Comparison of ENCODE assay signal across 8 cellular contexts in genomic region chr12:6873094-6874006, GRCh38. TPM values are rescaled to one million over a fixed set of nuclear protein-coding genes. Genes with fewer than 3 reads are reported as not detected.
A peak's percentile ranks its signal among the peaks of the same experiment; 100 is the strongest.
DNase-seq lines count a peak whose midpoint lies in the region; ATAC-seq and TF ChIP-seq lines count a peak whose summit lies in the region.

A gene with protein sequence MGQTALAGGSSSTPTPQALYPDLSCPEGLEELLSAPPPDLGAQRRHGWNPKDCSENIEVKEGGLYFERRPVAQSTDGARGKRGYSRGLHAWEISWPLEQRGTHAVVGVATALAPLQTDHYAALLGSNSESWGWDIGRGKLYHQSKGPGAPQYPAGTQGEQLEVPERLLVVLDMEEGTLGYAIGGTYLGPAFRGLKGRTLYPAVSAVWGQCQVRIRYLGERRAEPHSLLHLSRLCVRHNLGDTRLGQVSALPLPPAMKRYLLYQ (minus strand): TSS chr12:6873303. CDS start chr12:6872901, 402 bp downstream.

- peak; percentile 95 for DNase-seq in EL
- peak; percentile 100 for DNase-seq in H7
- peak; percentile 93 for DNase-seq in M059J (ENCODE audit: low read depth)
- peak; percentile 95 for DNase-seq in RWPE2 (ENCODE audit: low spot score)
- peak; percentile 99 for DNase-seq in activated T-helper 2 cell treated with anti-CD3 and anti-CD28 coated beads, Interferon-gamma antibody, Interleukin-2, Interleukin-4, amounts not matched to agents 10 μg/mL and 5 μg/mL and 100 μg/mL, durations not matched to agents 14 hours and 24 hours and 36 hours (ENCODE audit: low spot score)
- peak; percentile 90 for DNase-seq in fibroblast of peridontal ligament (ENCODE audit: extremely low read depth)
- DNase-seq in natural killer cell = peak; percentile 100
- DNase-seq in stimulated activated naive CD4-positive, alpha-beta T cell (lab: John Stamatoyannopoulos, UW) = peak; percentile 93 to 97 (median 96)

- intact Hi-C loops in activated T-helper 2 cell treated with anti-CD3 and anti-CD28 coated beads, Interferon-gamma antibody, Interleukin-2, Interleukin-4, amounts not matched to agents 10 μg/mL and 5 μg/mL and 100 μg/mL, durations not matched to agents 14 hours and 24 hours and 36 hours (cut with micrococcal nuclease) = loop anchor here (1.0 to 2.0 kb wide), 5 partner anchors 18 to 79 kb away; partner anchors contain the start of genes ENO2, LRRC23 and USP5
- intact Hi-C loops in natural killer cell (cut with micrococcal nuclease) = loop anchor here (1.0 to 2.0 kb wide), 7 partner anchors 18 to 145 kb away; partner anchors contain the start of genes EMG1, ENO2, LPCAT3 and LRRC23

- H3K36me3 Mint-ChIP-seq in activated T-helper 2 cell treated with anti-CD3 and anti-CD28 coated beads, Interferon-gamma antibody, Interleukin-2, Interleukin-4, amounts not matched to agents 10 μg/mL and 5 μg/mL and 100 μg/mL, durations not matched to agents 14 hours and 24 hours and 36 hours (ENCODE audit: low read depth) = peaks cover 67% of the 10 kb centered on the region
- H3K36me3 Mint-ChIP-seq in natural killer cell = no peaks in the 10 kb centered on the region

- no peaks in the 10 kb centered on the region for H3K27me3 Mint-ChIP-seq in activated T-helper 2 cell treated with anti-CD3 and anti-CD28 coated beads, Interferon-gamma antibody, Interleukin-2, Interleukin-4, amounts not matched to agents 10 μg/mL and 5 μg/mL and 100 μg/mL, durations not matched to agents 14 hours and 24 hours and 36 hours (ENCODE audit: low read depth)
- H3K27me3 Mint-ChIP-seq in natural killer cell (ENCODE audit: low read depth in 2 of 2) = no peaks in the 10 kb centered on the region

- H3K27me3 ChIP-seq in H7 (ENCODE audit: control insufficient read depth, insufficient read depth, low read length) (no peaks in the 10 kb centered on the region), RWPE2 (ENCODE audit: insufficient read depth, poor library complexity, severe bottlenecking) (no peaks in the 10 kb centered on the region)

- TF ChIP-seq CTCF in RWPE2 (IDR thresholded peaks at IDR 0.05; ENCODE audit: poor library complexity, severe bottlenecking) (no peak), natural killer cell (IDR thresholded peaks at IDR 0.05) (no peak)

- H3K27ac ChIP-seq in RWPE2 (ENCODE audit: poor library complexity, severe bottlenecking) = peak within 1 kb of the TSS; percentile 88

- H3K4me3 ChIP-seq in H7 (ENCODE audit: insufficient read depth, low read depth, low read length) = peak within 1 kb of the TSS; percentile 88
- peak within 1 kb of the TSS; percentile 49 for H3K4me3 ChIP-seq in RWPE2 (ENCODE audit: severe bottlenecking)

- H3K27ac Mint-ChIP-seq in activated T-helper 2 cell treated with anti-CD3 and anti-CD28 coated beads, Interferon-gamma antibody, Interleukin-2, Interleukin-4, amounts not matched to agents 10 μg/mL and 5 μg/mL and 100 μg/mL, durations not matched to agents 14 hours and 24 hours and 36 hours = peak within 1 kb of the TSS; percentile 84
- peak within 1 kb of the TSS; percentile 87 to 94 for H3K27ac Mint-ChIP-seq in natural killer cell

- no peaks in the 10 kb centered on the region for H3K9me3 ChIP-seq in RWPE2 (ENCODE audit: severe bottlenecking)

- peaks cover 6% of the 10 kb centered on the region for H3K4me1 ChIP-seq in RWPE2 (ENCODE audit: insufficient read depth, poor library complexity, severe bottlenecking)

- peaks cover 52% of the 10 kb centered on the region for H3K4me1 Mint-ChIP-seq in activated T-helper 2 cell treated with anti-CD3 and anti-CD28 coated beads, Interferon-gamma antibody, Interleukin-2, Interleukin-4, amounts not matched to agents 10 μg/mL and 5 μg/mL and 100 μg/mL, durations not matched to agents 14 hours and 24 hours and 36 hours (ENCODE audit: low read depth)
- H3K4me1 Mint-ChIP-seq in natural killer cell = peaks cover 42 to 56% of the 10 kb centered on the region in 2 donors

- H3K36me3 ChIP-seq in H7 (replicated peaks; ENCODE audit: control insufficient read depth, insufficient read depth, low read length) (peaks cover 20% of the 10 kb centered on the region), RWPE2 (ENCODE audit: low read depth) (peaks cover 28% of the 10 kb centered on the region)

- peak; percentile 72 for ATAC-seq in RWPE2 (ENCODE audit: low read depth)
- peak; percentile 87 to 99 (median 91) for ATAC-seq in natural killer cell

- no peaks in the 10 kb centered on the region for H3K9me3 Mint-ChIP-seq in activated T-helper 2 cell treated with anti-CD3 and anti-CD28 coated beads, Interferon-gamma antibody, Interleukin-2, Interleukin-4, amounts not matched to agents 10 μg/mL and 5 μg/mL and 100 μg/mL, durations not matched to agents 14 hours and 24 hours and 36 hours
- no peaks in the 10 kb centered on the region for H3K9me3 Mint-ChIP-seq in natural killer cell

- H3K4me3 Mint-ChIP-seq in activated T-helper 2 cell treated with anti-CD3 and anti-CD28 coated beads, Interferon-gamma antibody, Interleukin-2, Interleukin-4, amounts not matched to agents 10 μg/mL and 5 μg/mL and 100 μg/mL, durations not matched to agents 14 hours and 24 hours and 36 hours (ENCODE audit: low read depth) = peak within 1 kb of the TSS; percentile 92
- peak within 1 kb of the TSS; percentile 93 for H3K4me3 Mint-ChIP-seq in natural killer cell

RNA-seq across cellular contexts. Expression of the gene that starts here (rescaled TPM):
- total RNA-seq in H7 (2014; rRNA removed; shearing (Covaris generic)) = 28.7 and 29.4 TPM in 2 replicates
- 6.1 and 7.7 TPM in 2 replicates for total RNA-seq in M059J (2014; rRNA removed; shearing (Covaris generic))
- total RNA-seq in activated T-helper 2 cell treated with anti-CD3 and anti-CD28 coated beads, Interferon-gamma antibody, Interleukin-2, Interleukin-4, amounts not matched to agents 10 μg/mL and 5 μg/mL and 100 μg/mL, durations not matched to agents 14 hours and 24 hours and 36 hours = 3.7 and 4.1 TPM in 2 replicates
- 10 to 100 TPM in 1 of 3 donors, 1 to 10 TPM in 2; 8.1 to 19.1 (median 8.4) TPM for total RNA-seq in natural killer cell

Comparison
In these comparisons a context has a peak if more than half of its experiments do, and no peak if none do; other contexts are left out.
1. Peak in every context shown above with its lines: DNase-seq, ATAC-seq, H3K4me3 ChIP-seq and H3K27ac ChIP-seq.